ENCODE assay signal across 8 cellular contexts in genomic region chr13:29847501-29847983, GRCh38. TPM values are rescaled to one million over a fixed set of nuclear protein-coding genes. Genes with fewer than 3 reads are reported as not detected.
DNase-seq lines count a peak whose midpoint lies in the region; ATAC-seq and TF ChIP-seq lines count a peak whose summit lies in the region.

No MANE protein-coding gene starts in this region.

- TF ChIP-seq CTCF in brain microvascular endothelial cell (IDR thresholded peaks at IDR 0.05; ENCODE audit: low read depth, low read length, missing control alignments) (no peak), right lobe of liver (IDR thresholded peaks at IDR 0.05) (no peak)

- 3% methylated on average over 13 of the region's 13 CpGs for WGBS in right lobe of liver (ENCODE audit: insufficient coverage, low coverage, low lambda C conversion rate, missing lambda C conversion rate)

- H3K27me3 ChIP-seq in brain microvascular endothelial cell (replicated peaks) (no peaks in the 10 kb centered on the region), right lobe of liver (no peaks in the 10 kb centered on the region)

- H3K36me3 ChIP-seq in brain microvascular endothelial cell (replicated peaks) (no peaks in the 10 kb centered on the region), right lobe of liver (no peaks in the 10 kb centered on the region)

- H3K4me1 ChIP-seq in right lobe of liver = peaks cover 0 to 20% (median 9%) of the 10 kb centered on the region in 4 donors

- intact Hi-C loops in right lobe of liver (cut with DNase I) = loop anchor here in 1 of 2 donors (10.0 kb wide), 1 partner anchor 267 kb away; no protein-coding TSS in a partner anchor

- ATAC-seq in right lobe of liver (peak in 1 of 4 donors; percentile 0), GM19035 (IDR thresholded peaks at IDR 0.05; ENCODE audit: unreplicated experiment) (no peak)

- peak overlapping the region; percentile 10 for H3K27ac ChIP-seq in brain microvascular endothelial cell
- H3K27ac ChIP-seq in right lobe of liver = peak overlapping the region; percentile 49 to 98 (median 64)

- in situ Hi-C loops in brain microvascular endothelial cell (cut with HindIII; ENCODE audit: low pct_ligation_motif_present, low sequenced_read_pairs) = no loop called here

- no peaks in the 10 kb centered on the region for H3K9me3 ChIP-seq in right lobe of liver

- peak; percentile 30 for TF ChIP-seq POLR2A in right lobe of liver (IDR thresholded peaks at IDR 0.05)

- peak; percentile 46 for DNase-seq in NCI-H2107 treated with DMSO at 0.1 percent for 48 hours (lab: John Stamatoyannopoulos, UW; ENCODE audit: unreplicated experiment)
- DNase-seq in NCI-H2107 (lab: John Stamatoyannopoulos, UW) = no peak
- peak; percentile 30 for DNase-seq in NCI-H524 treated with DMSO at 0.1 percent for 48 hours (lab: John Stamatoyannopoulos, UW)
- DNase-seq in brain microvascular endothelial cell = peak; percentile 24
- no peak for DNase-seq in right lobe of liver
- peak; percentile 81 for DNase-seq in superior temporal gyrus (ENCODE audit: extremely low spot score)
- no peak for DNase-seq in HPDE6-E6E7 (ENCODE audit: extremely low spot score)

- peak overlapping the region; percentile 61 for H3K4me3 ChIP-seq in brain microvascular endothelial cell (ENCODE audit: low read depth, low read length)
- peak overlapping the region; percentile 75 to 83 (median 78) for H3K4me3 ChIP-seq in right lobe of liver

RNA-seq across cellular contexts. Expression of gene UBL3, which starts 2.9 kb away (rescaled TPM):
- total RNA-seq in right lobe of liver = 10 to 100 TPM; 15.7 to 28.6 (median 23.5) TPM

Comparison
In these comparisons a context has a peak if more than half of its experiments do, and no peak if none do; other contexts are left out.
1. DNase-seq: peak in NCI-H2107 treated with DMSO at 0.1 percent for 48 hours (single experiment), NCI-H524 treated with DMSO at 0.1 percent for 48 hours (single experiment), brain microvascular endothelial cell (single experiment) and superior temporal gyrus (single experiment); none in NCI-H2107 (single experiment), right lobe of liver (0 of 3) and HPDE6-E6E7 (single experiment).